8 cellular contexts compared by ENCODE assay signal in genomic region chr12:93379432-93380308, GRCh38. TPM values are rescaled to one million over a fixed set of nuclear protein-coding genes. Genes with fewer than 3 reads are reported as not detected.
DNase-seq lines count a peak whose midpoint lies in the region; ATAC-seq and TF ChIP-seq lines count a peak whose summit lies in the region.

No MANE protein-coding gene starts in this region.

- peaks cover 41 to 66% (median 57%) of the 10 kb centered on the region in 7 donors for H3K4me1 Mint-ChIP-seq in naive thymus-derived CD4-positive, alpha-beta T cell

- intact Hi-C loops in naive thymus-derived CD4-positive, alpha-beta T cell (cut with micrococcal nuclease): loop anchor here (1.0 to 5.0 kb wide), 16 partner anchors 17 to 1623 kb away; partner anchors contain the start of genes CRADD (in 1 of the 2) and NDUFA12 (in 1 of the 2)

- no peaks in the 10 kb centered on the region for H3K9me3 Mint-ChIP-seq in naive thymus-derived CD4-positive, alpha-beta T cell

- H3K27me3 Mint-ChIP-seq in naive thymus-derived CD4-positive, alpha-beta T cell: no peaks in the 10 kb centered on the region

- no peak for ATAC-seq in naive thymus-derived CD4-positive, alpha-beta T cell
- ATAC-seq in HG02840 (IDR thresholded peaks at IDR 0.05; ENCODE audit: low FRiP score, unreplicated experiment) (no peak), GM18868 (IDR thresholded peaks at IDR 0.05; ENCODE audit: unreplicated experiment) (no peak), HG02981 (IDR thresholded peaks at IDR 0.05; ENCODE audit: unreplicated experiment) (no peak)

- CTCF ChIA-PET in naive thymus-derived CD4-positive, alpha-beta T cell (lab: Charles Lee): interaction anchor here (0.6 to 1.8 kb wide), 4 partner anchors 40 to 469 kb away, joined by 3 to 7 read pairs (median 4); no protein-coding TSS in a partner anchor

- H3K27me3 ChIP-seq in naive thymus-derived CD4-positive, alpha-beta T cell (ENCODE audit: control insufficient read depth in 2 of 2, insufficient read depth in 2 of 2, low read length in 2 of 2): no peaks in the 10 kb centered on the region

- H3K27ac ChIP-seq in naive thymus-derived CD4-positive, alpha-beta T cell (ENCODE audit: low read depth, low read length): peak overlapping the region; percentile 94

- TF ChIP-seq CTCF in GM12875 (IDR thresholded peaks at IDR 0.05; ENCODE audit: borderline replicate concordance, insufficient read depth, low read depth, low read length): no peak

- DNase-seq in NCI-H748 treated with DMSO at 0.1 percent for 48 hours (lab: John Stamatoyannopoulos, UW): peak; percentile 34
- peak; percentile 32 for DNase-seq in dermis blood vessel endothelial cell
- peak in 2 of 9 donors; percentile 18 to 20 for DNase-seq in naive thymus-derived CD4-positive, alpha-beta T cell
- no peak for DNase-seq in NCI-H774 (lab: John Stamatoyannopoulos, UW)

- no peaks in the 10 kb centered on the region for H3K9me3 ChIP-seq in naive thymus-derived CD4-positive, alpha-beta T cell (ENCODE audit: control insufficient read depth in 2 of 3, low read length in 3 of 3)

- H3K4me3 Mint-ChIP-seq in naive thymus-derived CD4-positive, alpha-beta T cell: peak overlapping the region; percentile 98 to 100 (median 99)

- POLR2A ChIA-PET in naive thymus-derived CD4-positive, alpha-beta T cell (lab: Charles Lee): interaction anchor here (0.6 to 1.7 kb wide), 7 partner anchors 10 to 400 kb away, joined by 3 to 5 read pairs (median 4); no protein-coding TSS in a partner anchor

- H3K36me3 ChIP-seq in naive thymus-derived CD4-positive, alpha-beta T cell (ENCODE audit: control insufficient read depth in 2 of 3, insufficient read depth in 3 of 3, low read length in 3 of 3): peaks cover 0 to 7% (median 0%) of the 10 kb centered on the region in 3 experiments

- H3K4me3 ChIP-seq in GM12875 (ENCODE audit: low read depth, low read length): peak overlapping the region; percentile 96
- H3K4me3 ChIP-seq in naive thymus-derived CD4-positive, alpha-beta T cell (ENCODE audit: low read length): peak overlapping the region; percentile 76

- H3K27ac Mint-ChIP-seq in naive thymus-derived CD4-positive, alpha-beta T cell: peak overlapping the region; percentile 94 to 100 (median 99)

- peaks cover 19 to 22% of the 10 kb centered on the region in 2 donors for H3K4me1 ChIP-seq in naive thymus-derived CD4-positive, alpha-beta T cell (ENCODE audit: control insufficient read depth in 2 of 2, insufficient read depth in 2 of 2, low read length in 2 of 2)

- H3K36me3 Mint-ChIP-seq in naive thymus-derived CD4-positive, alpha-beta T cell: peaks cover 0 to 8% (median 4%) of the 10 kb centered on the region in 5 donors

RNA-seq across cellular contexts. Expression of gene NUDT4, which starts 1.9 kb away (rescaled TPM):
- 154 and 162 TPM in 2 replicates for total RNA-seq in dermis blood vessel endothelial cell
- 10 to 100 TPM; 43.3 to 85.1 (median 51.2) TPM for total RNA-seq in naive thymus-derived CD4-positive, alpha-beta T cell
- polyA plus RNA-seq in naive thymus-derived CD4-positive, alpha-beta T cell: 10 to 100 TPM; 37.1 to 56.4 TPM
